Comparison of ENCODE assay signal across 8 cellular contexts in the genomic region with DNA sequence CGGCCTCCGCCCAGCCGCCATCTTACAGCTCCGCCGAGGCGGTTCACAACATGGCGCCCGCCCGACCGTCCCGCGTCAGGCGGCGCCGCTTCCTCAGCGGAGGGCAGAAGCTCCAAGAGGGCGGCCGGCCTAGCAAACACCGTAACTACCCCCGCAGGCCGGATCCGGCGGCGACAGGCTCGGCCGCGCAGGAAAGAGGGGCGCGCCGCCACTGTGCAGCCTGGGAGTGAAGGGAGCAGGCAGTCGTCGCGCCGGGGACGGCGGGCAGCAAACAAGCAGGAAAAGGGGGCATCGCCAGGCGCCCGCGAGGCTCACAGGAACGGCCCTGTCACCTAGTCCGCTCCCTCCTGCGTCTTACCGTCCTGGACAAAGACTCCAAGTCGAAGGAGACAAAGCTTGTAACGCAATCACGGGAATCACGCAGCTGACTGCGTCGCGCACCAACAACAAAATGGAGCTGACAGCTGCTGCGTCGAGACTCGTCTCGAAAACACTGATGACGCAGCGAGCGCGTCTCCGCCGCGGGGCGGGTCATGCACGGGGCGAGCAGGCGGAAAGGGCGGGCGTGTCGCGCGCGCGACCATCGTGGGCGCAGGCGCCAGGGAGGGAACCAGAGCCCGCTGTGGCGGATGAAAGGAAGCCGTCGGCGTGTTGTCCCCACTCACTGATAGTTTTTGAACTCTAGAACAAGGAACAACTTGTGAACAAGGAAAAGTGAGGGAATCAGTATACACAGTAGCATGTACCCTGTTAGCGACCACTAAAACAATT. TPM values are rescaled to one million over a fixed set of nuclear protein-coding genes. Genes with fewer than 3 reads are reported as not detected.
DNase-seq lines count a peak whose midpoint lies in the region; ATAC-seq, FAIRE-seq and TF ChIP-seq lines count a peak whose summit lies in the region.

Gene CLK1 (minus strand): TSS at position 453 of the 771 bp plus-strand sequence. CDS start 2,796 bp downstream, outside the sequence.

- peak within 1 kb of the TSS; percentile 91 to 99 (median 97) for H3K4me3 ChIP-seq in HepG2 (replicated peaks in 1 of 3; ENCODE audit: insufficient read depth in 1 of 3, low read depth in 2 of 3, low read length in 3 of 3)

- H3K27me3 ChIP-seq in HepG2 (ENCODE audit: control insufficient read depth in 1 of 2, insufficient read depth in 2 of 2, low read length in 2 of 2), result no peaks in the 10 kb centered on the region; a peak in 1 of 5 replicates

- ATAC-seq in GM19438 (IDR thresholded peaks at IDR 0.05; ENCODE audit: low read depth, unreplicated experiment) (peak; percentile 81), HG03571 (IDR thresholded peaks at IDR 0.05; ENCODE audit: unreplicated experiment) (peak; percentile 85), HepG2 (peak; percentile 80)

- peaks cover 42% of the 10 kb centered on the region for H4K20me1 ChIP-seq in HepG2 (ENCODE audit: insufficient read depth, low read length)

- under 1% methylated on average over 62 of the region's 82 CpGs for WGBS in HepG2 (ENCODE audit: low lambda C conversion rate)

- DNase-seq in CD14-positive monocyte (ENCODE audit: low spot score), result peak; percentile 96
- DNase-seq in NCI-H774 (lab: John Stamatoyannopoulos, UW), result peak; percentile 93
- peak; percentile 96 for DNase-seq in activated CD4-positive, alpha-beta T cell treated with anti-CD3 and anti-CD28 coated beads, Interleukin-2, amount 50 U/mL, for 4 hours
- peak; percentile 89 for DNase-seq in HepG2 (ENCODE audit: low spot score)
- DNase-seq in stimulated activated CD4-positive, alpha-beta T cell treated with anti-CD3 and anti-CD28 coated beads, Interleukin-2, amount 100 ng/mL, for 48 hours, result peak; percentile 94

- H3K4me1 ChIP-seq in HepG2 (ENCODE audit: insufficient read depth, low read length), result peaks cover 55% of the 10 kb centered on the region

- peaks cover 0 to 1% (median 0%) of the 10 kb centered on the region in 7 donors for H3K9me3 Mint-ChIP-seq in CD14-positive monocyte
- no peaks in the 10 kb centered on the region for H3K9me3 Mint-ChIP-seq in dendritic cell treated with granulocyte-macrophage colony-stimulating factor and Interleukin-4, amounts not matched to agents 40 ng/mL and 50 ng/mL, for 4 days

- H3K27ac Mint-ChIP-seq in CD14-positive monocyte, result peak within 1 kb of the TSS; percentile 98 to 100 (median 100)
- H3K27ac Mint-ChIP-seq in dendritic cell treated with granulocyte-macrophage colony-stimulating factor and Interleukin-4, amounts not matched to agents 40 ng/mL and 50 ng/mL, for 4 days, result peak within 1 kb of the TSS; percentile 99

- H3K36me3 Mint-ChIP-seq in CD14-positive monocyte, result peaks cover 25 to 29% of the 10 kb centered on the region in 2 donors
- peaks cover 48% of the 10 kb centered on the region for H3K36me3 Mint-ChIP-seq in dendritic cell treated with granulocyte-macrophage colony-stimulating factor and Interleukin-4, amounts not matched to agents 40 ng/mL and 50 ng/mL, for 4 days (ENCODE audit: low read depth)

- FAIRE-seq in HepG2 (lab: Jason Lieb, UNC), result peak; percentile 74

- peak; percentile 99 to 100 for TF ChIP-seq POLR2A in HepG2 (IDR thresholded peaks at IDR 0.05; ENCODE audit: insufficient read depth in 1 of 2, low read depth in 2 of 2, low read length in 2 of 2)

- BruUV-seq in HepG2 (replicated peaks; lab: Mats Ljungman, UMichigan), result TSS peak; percentile 88

- POLR2A ChIA-PET in HepG2 (lab: Yijun Ruan, JAX), result interaction anchor here (0.6 to 3.0 kb wide), 47 partner anchors 8 to 916 kb away, joined by 3 to 80 read pairs (median 6); partner anchors contain the start of genes ALS2, AOX1, BZW1 and CASP10

- peaks cover 3 to 18% of the 10 kb centered on the region in 2 experiments; a peak in 3 of 5 replicates for H3K36me3 ChIP-seq in HepG2 (replicated peaks in 1 of 2; ENCODE audit: control insufficient read depth in 1 of 2, insufficient read depth in 2 of 2, low read length in 2 of 2)

- TF ChIP-seq CTCF in CD14-positive monocyte (IDR thresholded peaks at IDR 0.05) (no peak), HepG2 (CRISPR knock-in tag; IDR thresholded peaks at IDR 0.05) (no peak; the same call in 1 of the 2 replicates)

- in situ Hi-C loops in HepG2 (cut with HindIII; ENCODE audit: extremely low pct_ligation_motif_present, low pct_unique_long_range_greater_than_20kb), result no loop called here

- H3K4me3 Mint-ChIP-seq in CD14-positive monocyte, result peak within 1 kb of the TSS; percentile 89 to 97
- H3K4me3 Mint-ChIP-seq in dendritic cell treated with granulocyte-macrophage colony-stimulating factor and Interleukin-4, amounts not matched to agents 40 ng/mL and 50 ng/mL, for 4 days, result peak within 1 kb of the TSS; percentile 100

- peak within 1 kb of the TSS; percentile 98 for H3K27ac ChIP-seq in HepG2 (ENCODE audit: extremely low read length, insufficient read depth, low read length)

- peaks cover 48% of the 10 kb centered on the region for H3K4me1 Mint-ChIP-seq in CD14-positive monocyte
- peaks cover 51% of the 10 kb centered on the region for H3K4me1 Mint-ChIP-seq in dendritic cell treated with granulocyte-macrophage colony-stimulating factor and Interleukin-4, amounts not matched to agents 40 ng/mL and 50 ng/mL, for 4 days (ENCODE audit: low read depth)

- peak within 1 kb of the TSS; percentile 83 for H3K4me2 ChIP-seq in HepG2 (ENCODE audit: low read depth, low read length)

- intact Hi-C loops in CD14-positive monocyte (cut with micrococcal nuclease), result loop anchor here (2.0 to 10.0 kb wide), 4 partner anchors 24 to 230 kb away; partner anchors contain the start of genes BZW1 (in 2 of the 2), NIF3L1 (in 1 of the 2) and PPIL3 (in 1 of the 2)
- intact Hi-C loops in dendritic cell treated with granulocyte-macrophage colony-stimulating factor and Interleukin-4, amounts not matched to agents 40 ng/mL and 50 ng/mL, for 4 days (cut with micrococcal nuclease), result loop anchor here (1.0 to 2.0 kb wide), 2 partner anchors 24 to 54 kb away; partner anchors contain the start of gene BZW1
- intact Hi-C loops in HepG2 (cut with micrococcal nuclease; ENCODE audit: unreplicated experiment), result loop anchor here (1.0 to 5.0 kb wide), 3 partner anchors 25 to 108 kb away; partner anchors contain the start of genes NIF3L1 and PPIL3

- peaks cover 51% of the 10 kb centered on the region for H3K79me2 ChIP-seq in HepG2 (ENCODE audit: insufficient read depth, low read length)

- CTCF ChIA-PET in HepG2 (lab: Yijun Ruan, JAX; ENCODE audit: low intra/inter-chr PET ratio, low total read pairs), result no interaction called here

- H3K9me3 ChIP-seq in HepG2 (ENCODE audit: low read length), result no peaks in the 10 kb centered on the region

- peak; percentile 54 for TF ChIP-seq RAD21 in HepG2 (CRISPR knock-in tag; IDR thresholded peaks at IDR 0.05)

- peak; percentile 27 to 54; a peak in 2 of 4 replicates for TF ChIP-seq EP300 in HepG2 (IDR thresholded peaks at IDR 0.05; ENCODE audit: low read depth in 2 of 2, low read length in 2 of 2)
- peak; percentile 64 for TF ChIP-seq EP300 in HepG2 (CRISPR knock-in tag; IDR thresholded peaks at IDR 0.05; ENCODE audit: borderline replicate concordance)

- H3K9ac ChIP-seq in HepG2 (ENCODE audit: insufficient read depth, low read depth, low read length), result peak within 1 kb of the TSS; percentile 100

- no peaks in the 10 kb centered on the region for H3K27me3 Mint-ChIP-seq in CD14-positive monocyte (ENCODE audit: low read depth in 3 of 3)
- no peaks in the 10 kb centered on the region for H3K27me3 Mint-ChIP-seq in dendritic cell treated with granulocyte-macrophage colony-stimulating factor and Interleukin-4, amounts not matched to agents 40 ng/mL and 50 ng/mL, for 4 days

- H2AFZ ChIP-seq in HepG2 (ENCODE audit: low read length), result peak within 1 kb of the TSS; percentile 31

TF ChIP-seq in HepG2, 621 proteins besides CTCF, POLR2A, EP300 and RAD21 (continues in another document):
- peak; percentile 87; the same call in 1 of the 2 replicates for TF ChIP-seq ZNF670 (CRISPR knock-in tag; IDR thresholded peaks at IDR 0.05; ENCODE audit: borderline replicate concordance)
- TF ChIP-seq REL (CRISPR knock-in tag; conservative IDR thresholded peaks at IDR 0.05), result peak; percentile 88; the same call in 1 of the 2 replicates
- peak; percentile 94; the same call in 1 of the 2 replicates for TF ChIP-seq ZNF530 (CRISPR knock-in tag; IDR thresholded peaks at IDR 0.05; ENCODE audit: low read depth)
- peak; percentile 86 for TF ChIP-seq ZNF251 (CRISPR knock-in tag; IDR thresholded peaks at IDR 0.05)
- peak; percentile 72 for TF ChIP-seq CEBPG (CRISPR knock-in tag; IDR thresholded peaks at IDR 0.05)
- TF ChIP-seq POGZ (CRISPR knock-in tag; IDR thresholded peaks at IDR 0.05), result peak; percentile 92
- TF ChIP-seq PPARG (CRISPR knock-in tag; conservative IDR thresholded peaks at IDR 0.05), result peak; percentile 74

RNA-seq across cellular contexts. Expression of gene CLK1, which starts in this region (rescaled TPM):
- polyA plus RNA-seq in CD14-positive monocyte (1 to 10 TPM; 7.5 to 8.2 TPM), HepG2 (2011; rRNA removed) (82.4 and 101 TPM in 2 replicates)
- 35.2 and 66.6 TPM in 2 replicates for total RNA-seq in HepG2 (2016; rRNA removed; fragmentation: Illumina TruSeq; extraction: Trizol)
- 24.5 and 24.8 TPM in 2 replicates for total RNA-seq in HepG2 (2016; cell fraction: cytosol; rRNA removed; fragmentation: Illumina TruSeq; extraction: Trizol; ENCODE audit: low read depth)
- 38.2 and 62.5 TPM in 2 replicates for total RNA-seq in HepG2 (2016; cell fraction: insoluble cytoplasmic fraction; rRNA removed; fragmentation: Illumina TruSeq; extraction: Trizol)
- 27.1 and 28.3 TPM in 2 replicates for total RNA-seq in HepG2 (2016; cell fraction: membrane; rRNA removed; fragmentation: Illumina TruSeq; extraction: Trizol)
- 117 and 137 TPM in 2 replicates for total RNA-seq in HepG2 (2016; cell fraction: nucleus; rRNA removed; fragmentation: Illumina TruSeq; extraction: Trizol)
- polyA plus RNA-seq in HepG2 (2011; cell fraction: cytosol; rRNA removed), result 18.7 and 25.0 TPM in 2 replicates
- polyA plus RNA-seq in HepG2 (2011; cell fraction: nucleus; rRNA removed), result 155 and 182 TPM in 2 replicates
- 136 and 141 TPM in 2 replicates for polyA plus RNA-seq in HepG2 (2012)
- polyA plus RNA-seq in HepG2 (2016; cell fraction: cytosol; fragmentation: Illumina TruSeq; extraction: Trizol; ENCODE audit: low read depth), result 8.7 and 11.4 TPM in 2 replicates
- polyA plus RNA-seq in HepG2 (2016; cell fraction: insoluble cytoplasmic fraction; fragmentation: Illumina TruSeq; extraction: Trizol; ENCODE audit: low read depth), result 24.0 and 27.5 TPM in 2 replicates
- 9.9 and 12.7 TPM in 2 replicates for polyA plus RNA-seq in HepG2 (2016; cell fraction: membrane; fragmentation: Illumina TruSeq; extraction: Trizol; ENCODE audit: low read depth)
- 168 and 170 TPM in 2 replicates for polyA plus RNA-seq in HepG2 (2016; cell fraction: nucleus; fragmentation: Illumina TruSeq; extraction: Trizol; ENCODE audit: insufficient read depth, low read depth)
- 12.6 and 13.7 TPM in 2 replicates for polyA minus RNA-seq in HepG2 (2011; rRNA and poly(A)+ RNA removed; ENCODE audit: low replicate concordance)
- polyA minus RNA-seq in HepG2 (2011; cell fraction: cytosol; rRNA and poly(A)+ RNA removed), result 20.6 and 23.8 TPM in 2 replicates
- 238 and 270 TPM in 2 replicates for polyA minus RNA-seq in HepG2 (2011; cell fraction: nucleus; rRNA and poly(A)+ RNA removed)

Comparison
In these comparisons a context has a peak if more than half of its experiments do, and no peak if none do; other contexts are left out.
1. Peak in every context shown above with its lines: DNase-seq, ATAC-seq, H3K4me3 ChIP-seq and H3K27ac ChIP-seq.